14 cellular contexts compared by ENCODE assay signal in genomic region chr17:61204456-61204855, GRCh38.
DNase-seq lines count a peak whose midpoint lies in the region; ATAC-seq, FAIRE-seq and TF ChIP-seq lines count a peak whose summit lies in the region.
"Had no signal": no experiment of that assay in that cellular context is flagged by ENCODE, and none has a peak within 500 bp of the region (broad histone marks: within the 10 kb centered on the region; RNA-seq: fewer than 3 reads in every experiment).

No MANE protein-coding gene starts in this region.

- TF ChIP-seq CTCF in heart left ventricle (IDR thresholded peaks at IDR 0.05) (no peak), esophagus muscularis mucosa (IDR thresholded peaks at IDR 0.05) (no peak), testis (IDR thresholded peaks at IDR 0.05) (no peak), vagina (IDR thresholded peaks at IDR 0.05) (no peak), osteoblast (IDR thresholded peaks at IDR 0.05; ENCODE audit: extremely low read depth, low read depth, low read length) (no peak)

- WGBS in heart left ventricle, 4 donors: 83 to 92% (median 90%) methylated on average over 5 of the region's 5 CpGs
- 94% methylated on average over 5 of the region's 5 CpGs for WGBS in esophagus muscularis mucosa
- WGBS in testis, 2 donors: 82% methylated on average over 5 of the region's 5 CpGs

- intact Hi-C loops in heart left ventricle (cut with DNase I): loop anchor here in 5 of 10 donors (5.0 to 10.0 kb wide), 5 partner anchors 110 to 200 kb away; partner anchors contain the start of gene TBX2 (in 2 of the 5)
- intact Hi-C loops in left ventricle myocardium superior (cut with micrococcal nuclease): no loop called here
- intact Hi-C loops in esophagus muscularis mucosa (cut with DNase I): loop anchor here (5.0 kb wide), 1 partner anchor 48 kb away; no protein-coding TSS in a partner anchor
- intact Hi-C loops in testis (cut with DNase I; ENCODE audit: low total_unique reads): no loop called here
- intact Hi-C loops in vagina (cut with DNase I): no loop called here

- ATAC-seq in heart left ventricle: no peak
- ATAC-seq in left ventricle myocardium superior: no peak

- TF ChIP-seq POLR2A in heart left ventricle (IDR thresholded peaks at IDR 0.05): no peak
- TF ChIP-seq POLR2A in esophagus muscularis mucosa (IDR thresholded peaks at IDR 0.05; ENCODE audit: low read depth): no peak
- no peak for TF ChIP-seq POLR2A in testis (IDR thresholded peaks at IDR 0.05)
- TF ChIP-seq POLR2A in vagina (IDR thresholded peaks at IDR 0.05): no peak

- H3K27ac ChIP-seq in heart left ventricle (peak overlapping the region in 9 of 12 donors; percentile 2 to 74 (median 35)), esophagus muscularis mucosa (replicated peaks in 1 of 4) (peak overlapping the region; percentile 32 to 69 (median 52)), testis (peak overlapping the region; percentile 6 to 81), vagina (peak overlapping the region; percentile 11), osteoblast (ENCODE audit: low read depth, low read length) (no peak overlapping the region)

- no peaks in the 10 kb centered on the region for H3K27me3 ChIP-seq in heart left ventricle
- no peaks in the 10 kb centered on the region for H3K27me3 ChIP-seq in esophagus muscularis mucosa
- H3K27me3 ChIP-seq in testis: no peaks in the 10 kb centered on the region
- H3K27me3 ChIP-seq in vagina: no peaks in the 10 kb centered on the region
- no peaks in the 10 kb centered on the region for H3K27me3 ChIP-seq in osteoblast (ENCODE audit: insufficient read depth, low read length)
- H3K27me3 ChIP-seq: Peyer's patch had no signal

- no peaks in the 10 kb centered on the region for H4K20me1 ChIP-seq in osteoblast (ENCODE audit: insufficient read depth, low read length)

- H3K79me2 ChIP-seq in osteoblast (ENCODE audit: insufficient read depth, low read length): no peaks in the 10 kb centered on the region

- H3K36me3 ChIP-seq in heart left ventricle (no peaks in the 10 kb centered on the region), esophagus muscularis mucosa (no peaks in the 10 kb centered on the region), testis (ENCODE audit: low read depth, missing control alignments) (no peaks in the 10 kb centered on the region), vagina (no peaks in the 10 kb centered on the region), osteoblast (ENCODE audit: insufficient read depth, low read length) (no peaks in the 10 kb centered on the region)
- H3K36me3 ChIP-seq: Peyer's patch had no signal

- H3K4me1 ChIP-seq in heart left ventricle: peaks cover 0 to 48% (median 7%) of the 10 kb centered on the region in 12 donors
- H3K4me1 ChIP-seq in esophagus muscularis mucosa: peaks cover 8 to 83% (median 76%) of the 10 kb centered on the region in 4 donors
- peaks cover 26% of the 10 kb centered on the region for H3K4me1 ChIP-seq in testis
- H3K4me1 ChIP-seq in vagina: peaks cover 10% of the 10 kb centered on the region
- peaks cover 39% of the 10 kb centered on the region for H3K4me1 ChIP-seq in osteoblast (ENCODE audit: insufficient read depth, low read length)
- H3K4me1 ChIP-seq: Peyer's patch had no signal

- DNase-seq in heart left ventricle (no peak), left ventricle myocardium superior (no peak), esophagus muscularis mucosa (ENCODE audit: extremely low spot score) (no peak), testis (no peak), vagina (ENCODE audit: extremely low spot score in 2 of 2) (no peak), GM19239 (ENCODE audit: insufficient read length, low spot score) (no peak), DMS53 (lab: John Stamatoyannopoulos, UW) (no peak), osteoblast (ENCODE audit: insufficient read length, low spot score, missing footprints) (no peak)
- DNase-seq: 8988T, DND-41, H7, NCI-H1092 treated with DMSO at 0.1 percent for 48 hours, NCI-H2081, Peyer's patch had no signal

- no peak overlapping the region for H3K4me2 ChIP-seq in osteoblast (ENCODE audit: insufficient read depth, low read length)

- H3K9me3 ChIP-seq in heart left ventricle (no peaks in the 10 kb centered on the region), esophagus muscularis mucosa (no peaks in the 10 kb centered on the region), testis (no peaks in the 10 kb centered on the region), vagina (no peaks in the 10 kb centered on the region), osteoblast (ENCODE audit: low read depth, low read length) (no peaks in the 10 kb centered on the region)
- H3K9me3 ChIP-seq: Peyer's patch had no signal

- H2AFZ ChIP-seq in osteoblast (ENCODE audit: low read length): no peak overlapping the region

- H3K4me3 ChIP-seq in heart left ventricle (no peak overlapping the region), esophagus muscularis mucosa (no peak overlapping the region), testis (no peak overlapping the region), vagina (no peak overlapping the region), osteoblast (ENCODE audit: insufficient read depth, low read length) (no peak overlapping the region)
- H3K4me3 ChIP-seq: Peyer's patch had no signal

- FAIRE-seq in GM19239 (lab: Jason Lieb, UNC): no peak

- TF ChIP-seq EP300 in esophagus muscularis mucosa (IDR thresholded peaks at IDR 0.05): no peak
